In genomic region chr22:24129980-24130379, GRCh38 we compare ENCODE assay signal across 22 cellular contexts. TPM values are rescaled to one million over a fixed set of nuclear protein-coding genes. Genes with fewer than 3 reads are reported as not detected.
"Had no signal": no experiment of that assay in that cellular context is flagged by ENCODE, and none has a peak within 500 bp of the region (broad histone marks: within the 10 kb centered on the region; RNA-seq: fewer than 3 reads in every experiment).

No MANE protein-coding gene starts in this region.

- H3K9me3 ChIP-seq: left lung had no signal

- H3K9me3 Mint-ChIP-seq: activated naive CD4-positive, alpha-beta T cell treated with anti-CD3 and anti-CD28 coated beads, Interleukin-2, amount 50 U/mL, for 24 hours; activated T-cell treated with anti-CD3 and anti-CD28 coated beads, Interleukin-2, amount 50 U/mL, for 4 hours; dendritic cell treated with granulocyte-macrophage colony-stimulating factor and Interleukin-4, amounts not matched to agents 40 ng/mL and 50 ng/mL, for 4 days; stimulated activated effector memory CD8-positive, alpha-beta T cell treated with anti-CD3 and anti-CD28 coated beads, Interleukin-12 subunit alpha, Interleukin-12 subunit beta, amount 100 ng/mL, for 72 hours; T-cell; T-helper 2 cell treated with Interferon-gamma antibody and Interleukin-4, amounts not matched to agents 5 μg/mL and 100 μg/mL, for 36 hours; type B pancreatic cell had no signal

- DNase-seq: activated CD4-positive, alpha-beta T cell treated with anti-CD3 and anti-CD28 coated beads for 1 hour; activated CD4-positive, alpha-beta T cell treated with anti-CD3 and anti-CD28 coated beads, Interleukin-2, amount 50 U/mL, for 1 hour; activated CD8-positive, alpha-beta memory T cell treated with anti-CD3 and anti-CD28 coated beads for 24 hours; activated CD8-positive, alpha-beta memory T cell treated with anti-CD3 and anti-CD28 coated beads, Interleukin-2, amount 50 U/mL, for 4 hours; activated effector memory CD4-positive, alpha-beta T cell treated with Interleukin-2 at 50 U/mL for 16 hours; activated T-cell treated with anti-CD3 and anti-CD28 coated beads, Interleukin-2, amount 50 U/mL, for 4 hours; amygdala; effector CD4-positive, alpha-beta T cell; erythroblast; foreskin fibroblast; midbrain; occipital lobe; small intestine; stimulated activated CD4-positive, alpha-beta T cell treated with anti-CD3 and anti-CD28 coated beads, Interleukin-2, amount 100 ng/mL, for 24 hours; T-cell had no signal

- H3K27me3 ChIP-seq: left lung had no signal

- ATAC-seq: activated T-cell treated with anti-CD3 and anti-CD28 coated beads, Interleukin-2, amount 50 U/mL, for 4 hours; left lung; sciatic nerve; stimulated activated effector memory CD8-positive, alpha-beta T cell treated with anti-CD3 and anti-CD28 coated beads, Interleukin-12 subunit alpha, Interleukin-12 subunit beta, amount 100 ng/mL, for 72 hours; T-cell had no signal

- H3K27ac Mint-ChIP-seq: activated naive CD4-positive, alpha-beta T cell treated with anti-CD3 and anti-CD28 coated beads, Interleukin-2, amount 50 U/mL, for 24 hours; dendritic cell treated with granulocyte-macrophage colony-stimulating factor and Interleukin-4, amounts not matched to agents 40 ng/mL and 50 ng/mL, for 4 days; T-helper 2 cell treated with Interferon-gamma antibody and Interleukin-4, amounts not matched to agents 5 μg/mL and 100 μg/mL, for 36 hours; type B pancreatic cell had no signal

- H3K4me3 ChIP-seq: left lung had no signal

RNA-seq across cellular contexts. Expression of gene SUSD2, which starts 51.3 kb away (rescaled TPM):
- total RNA-seq: occipital lobe had no signal
